7 cellular contexts compared by ENCODE assay signal in the genomic region with DNA sequence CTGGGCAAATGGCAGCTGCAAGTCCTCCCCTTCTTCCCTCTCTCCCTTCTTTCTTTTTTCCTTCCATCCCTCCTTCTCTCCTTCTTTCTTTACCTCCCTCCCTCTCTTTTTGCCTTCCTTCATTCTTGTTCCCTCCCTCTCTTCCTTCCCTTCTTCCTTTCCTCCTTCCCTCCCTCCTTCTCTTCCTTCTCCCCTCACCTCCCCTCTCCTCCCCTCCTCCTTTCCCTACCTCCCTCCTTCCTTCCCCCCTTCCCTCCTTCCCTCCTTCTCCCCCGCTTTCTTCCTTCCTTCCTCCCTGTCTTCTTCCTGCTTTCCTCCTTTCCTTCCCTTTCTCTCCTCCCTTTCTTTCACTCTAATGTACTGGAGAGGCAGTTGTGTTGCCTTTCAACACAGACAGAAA.
"Had no signal": no experiment of that assay in that cellular context is flagged by ENCODE, and none has a peak within 500 bp of the region (broad histone marks: within the 10 kb centered on the region; RNA-seq: fewer than 3 reads in every experiment).

No MANE protein-coding gene starts in this region.

- FAIRE-seq: HTR-8/SVneo, K562 had no signal

- H3K4me2 ChIP-seq: KMS-11 had no signal

- H3K4me3 ChIP-seq: K562 had no signal

- H3K27ac ChIP-seq: HL-60, KMS-11 had no signal

- H3K9ac ChIP-seq: KMS-11 had no signal

- ATAC-seq: K562 had no signal

- DNase-seq: IMR-90, KBM-7, KG1 had no signal
